ENCODE assay signal across 17 cellular contexts in the genomic region with DNA sequence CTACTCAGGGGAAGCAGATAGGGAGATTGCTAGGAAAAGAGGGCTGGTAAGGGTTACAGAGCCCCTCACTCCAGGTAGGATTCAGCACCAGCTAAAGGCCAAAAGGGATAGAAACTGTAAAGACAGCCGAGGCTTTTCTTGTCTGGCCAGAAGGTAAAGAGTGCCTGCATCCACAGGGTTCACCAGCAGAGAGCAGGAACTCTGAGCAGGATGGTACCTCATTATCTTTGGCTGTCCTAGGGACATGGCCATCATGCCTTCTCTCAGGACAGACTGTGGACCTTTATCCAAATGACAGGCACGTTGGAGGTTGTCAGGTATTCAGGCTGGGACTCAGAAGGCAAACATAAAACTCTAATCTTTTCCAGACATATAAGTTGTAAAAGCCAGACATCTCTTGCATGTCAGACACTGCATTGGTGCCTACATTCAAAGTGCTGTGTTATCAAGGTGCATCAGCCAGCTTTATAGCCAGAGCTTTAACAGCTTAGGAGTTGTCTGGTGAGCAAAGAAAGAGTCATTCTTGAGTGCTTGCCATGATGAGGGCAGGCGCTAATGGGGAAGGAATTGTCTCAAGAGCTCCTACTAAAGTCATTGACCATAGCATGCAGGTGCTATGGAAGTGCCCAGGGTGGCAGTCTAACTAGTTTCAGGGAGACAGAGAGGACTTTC.
DNase-seq lines count a peak whose midpoint lies in the region; ATAC-seq, FAIRE-seq and TF ChIP-seq lines count a peak whose summit lies in the region.
"Had no signal": no experiment of that assay in that cellular context is flagged by ENCODE, and none has a peak within 500 bp of the region (broad histone marks: within the 10 kb centered on the region; RNA-seq: fewer than 3 reads in every experiment).

No MANE protein-coding gene starts in this region.

- H4K20me1 ChIP-seq in hepatocyte (ENCODE audit: insufficient read depth, poor library complexity, severe bottlenecking), result no peaks in the 10 kb centered on the region

- TF ChIP-seq CTCF in hepatocyte (IDR thresholded peaks at IDR 0.05; ENCODE audit: poor library complexity), result no peak
- peak in 1 of 5 experiments; percentile 11 for TF ChIP-seq CTCF in transverse colon (IDR thresholded peaks at IDR 0.05)

- H3K9me3 ChIP-seq in hepatocyte (ENCODE audit: low read depth), result no peaks in the 10 kb centered on the region
- no peaks in the 10 kb centered on the region for H3K9me3 ChIP-seq in transverse colon
- H3K9me3 ChIP-seq: testis had no signal

- intact Hi-C loops in transverse colon (cut with DNase I; ENCODE audit: low total_unique reads), result no loop called here

- no peak for TF ChIP-seq EP300 in transverse colon (IDR thresholded peaks at IDR 0.05; ENCODE audit: low read depth)

- peak overlapping the region; percentile 61 for H3K27ac ChIP-seq in hepatocyte
- H3K27ac ChIP-seq in transverse colon, result peak overlapping the region in 1 of 4 donors; percentile 10
- H3K27ac ChIP-seq: brain microvascular endothelial cell, testis had no signal

- H3K4me2 ChIP-seq in hepatocyte, result no peak overlapping the region

- WGBS in hepatocyte (ENCODE audit: low lambda C conversion rate, missing lambda C conversion rate), result 26% methylated on average over 3 of the region's 3 CpGs
- WGBS in transverse colon (ENCODE audit: low coverage in 1 of 2), 2 donors, result 41% methylated on average over 3 of the region's 3 CpGs; no CpG with 5 or more reads in 1 of the 2 donors

- no peaks in the 10 kb centered on the region for H3K79me2 ChIP-seq in hepatocyte

- DNase-seq in HTR-8/SVneo (ENCODE audit: insufficient read length, low spot score) (no peak), NCI-H510A (lab: John Stamatoyannopoulos, UW) (peak; percentile 65), hepatocyte (ENCODE audit: low spot score) (peak; percentile 62), transverse colon (peak; percentile 33), NCI-H446 treated with DMSO at 0.1 percent for 48 hours (lab: John Stamatoyannopoulos, UW) (no peak), NCI-H1092 treated with DMSO at 0.1 percent for 48 hours (lab: John Stamatoyannopoulos, UW) (no peak)
- DNase-seq: activated T-cell treated with anti-CD3 and anti-CD28 coated beads for 4 hours; brain microvascular endothelial cell; dermis blood vessel endothelial cell; EL; NCI-H1694 treated with DMSO at 0.1 percent for 48 hours; NCI-H748 treated with DMSO at 0.1 percent for 48 hours; occipital lobe; stimulated activated CD4-positive, alpha-beta T cell treated with anti-CD3 and anti-CD28 coated beads, Interleukin-4, amount 100 ng/mL, for 4 hours; testis had no signal

- no peaks in the 10 kb centered on the region for H3K9me2 ChIP-seq in hepatocyte (replicated peaks; ENCODE audit: insufficient read depth)

- peak; percentile 46 for FAIRE-seq in HTR-8/SVneo (lab: Jason Lieb, UNC)
- FAIRE-seq: islet of Langerhans had no signal

- in situ Hi-C loops in transverse colon (cut with MboI; ENCODE audit: low pct_ligation_motif_present in 1 of 4, low pct_unique_long_range_greater_than_20kb in 1 of 4, low sequenced_read_pairs in 3 of 4), result no loop called here

- H3K4me1 ChIP-seq in hepatocyte (ENCODE audit: insufficient read depth) (peaks cover 13% of the 10 kb centered on the region), transverse colon (peaks cover 5 to 28% (median 21%) of the 10 kb centered on the region in 4 donors)
- H3K4me1 ChIP-seq: testis had no signal

- ATAC-seq in GM19463 (IDR thresholded peaks at IDR 0.05; ENCODE audit: unreplicated experiment), result no peak

- no peak for TF ChIP-seq POLR2A in transverse colon (IDR thresholded peaks at IDR 0.05)

- no peaks in the 10 kb centered on the region for H3K27me3 ChIP-seq in hepatocyte
- no peaks in the 10 kb centered on the region for H3K27me3 ChIP-seq in transverse colon
- H3K27me3 ChIP-seq: brain microvascular endothelial cell, testis had no signal

- H3K4me3 ChIP-seq in hepatocyte (no peak overlapping the region), transverse colon (no peak overlapping the region)
- H3K4me3 ChIP-seq: testis had no signal

- H3K36me3 ChIP-seq in hepatocyte (replicated peaks; ENCODE audit: insufficient read depth, low read depth) (no peaks in the 10 kb centered on the region), transverse colon (no peaks in the 10 kb centered on the region)
- H3K36me3 ChIP-seq: brain microvascular endothelial cell had no signal

- H2AFZ ChIP-seq in hepatocyte, result no peak overlapping the region

Comparison
In these comparisons a context has a peak if more than half of its experiments do, and no peak if none do; other contexts are left out.
1. DNase-seq: peak in NCI-H510A (single experiment), hepatocyte (single experiment) and transverse colon (single experiment); none in HTR-8/SVneo (single experiment), NCI-H446 treated with DMSO at 0.1 percent for 48 hours (single experiment) and NCI-H1092 treated with DMSO at 0.1 percent for 48 hours (single experiment).